ENCODE assay signal across 8 cellular contexts in the genomic region with DNA sequence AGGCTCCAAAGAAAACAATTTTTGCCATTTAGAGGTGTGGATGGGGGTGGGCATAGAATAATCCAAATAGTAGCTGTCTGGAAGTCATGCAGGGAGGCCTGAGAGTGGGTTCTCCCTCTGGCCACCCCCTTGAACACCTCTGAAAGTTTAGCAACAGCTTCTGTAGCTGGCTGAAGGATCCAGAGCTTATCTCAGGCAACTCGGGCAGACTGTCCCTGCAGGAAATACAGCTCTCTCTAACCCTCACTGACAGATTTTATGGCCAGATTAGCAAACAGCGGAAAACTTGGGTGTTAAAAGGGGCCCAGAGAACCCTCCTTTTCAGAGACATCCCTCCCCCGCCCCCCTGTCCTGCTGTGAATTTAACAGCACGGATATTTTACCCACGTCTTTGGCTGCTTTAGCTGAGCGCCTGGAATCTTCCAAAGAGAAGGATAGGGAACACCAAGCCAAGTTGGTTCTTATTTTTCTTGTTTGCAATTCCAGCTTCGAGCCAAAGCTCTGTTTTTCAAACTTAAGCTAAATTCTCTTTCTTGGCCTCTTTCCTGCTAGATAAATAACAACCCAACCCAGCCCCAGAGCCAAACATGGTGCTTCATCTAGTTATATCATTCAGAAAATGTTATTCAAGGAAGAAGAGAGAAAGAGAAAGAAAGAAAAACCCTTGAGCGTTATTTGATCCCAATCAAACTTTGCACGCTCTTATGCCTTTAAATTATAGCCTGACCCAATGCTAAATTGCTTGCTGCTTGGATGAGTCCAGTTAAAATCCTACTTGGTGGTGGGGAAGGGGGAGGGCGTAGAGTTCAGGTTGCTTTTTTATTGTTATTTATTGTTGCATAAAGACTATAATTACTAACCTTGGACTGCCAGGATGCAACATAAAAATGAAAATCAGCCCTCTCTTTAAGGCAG. TPM values are rescaled to one million over a fixed set of nuclear protein-coding genes. Genes with fewer than 3 reads are reported as not detected.
DNase-seq lines count a peak whose midpoint lies in the region; ATAC-seq and TF ChIP-seq lines count a peak whose summit lies in the region.

No MANE protein-coding gene starts in this region.

- peaks cover 35% of the 10 kb centered on the region for H3K4me1 Mint-ChIP-seq in activated CD8-positive, alpha-beta memory T cell treated with anti-CD3 and anti-CD28 coated beads, Interleukin-2, amount 10 ng/mL, durations not matched to agents 7 days and 5 days

- peak overlapping the region; percentile 51 for H3K4me3 Mint-ChIP-seq in activated CD8-positive, alpha-beta memory T cell treated with anti-CD3 and anti-CD28 coated beads, Interleukin-2, amount 10 ng/mL, durations not matched to agents 7 days and 5 days

- no peaks in the 10 kb centered on the region for H3K36me3 ChIP-seq in thymus (ENCODE audit: control insufficient read depth, insufficient read depth)

- H3K27ac Mint-ChIP-seq in activated CD8-positive, alpha-beta memory T cell treated with anti-CD3 and anti-CD28 coated beads, Interleukin-2, amount 10 ng/mL, durations not matched to agents 7 days and 5 days, result peak overlapping the region; percentile 75

- H3K4me3 ChIP-seq in WI38 (ENCODE audit: low read depth, low read length), result peak overlapping the region; percentile 50
- H3K4me3 ChIP-seq in iPS-18c (ENCODE audit: insufficient read depth, low read depth, low read length), result peak overlapping the region; percentile 36; the same call in 1 of the 2 replicates
- no peak overlapping the region for H3K4me3 ChIP-seq in thymus (ENCODE audit: low read length)

- H3K9me3 Mint-ChIP-seq in activated CD8-positive, alpha-beta memory T cell treated with anti-CD3 and anti-CD28 coated beads, Interleukin-2, amount 10 ng/mL, durations not matched to agents 7 days and 5 days (ENCODE audit: low read depth), result no peaks in the 10 kb centered on the region

- WGBS in thymus, result 41% methylated on average over 10 of the region's 10 CpGs

- CTCF ChIA-PET in activated CD8-positive, alpha-beta memory T cell treated with anti-CD3 and anti-CD28 coated beads, Interleukin-2, amount 10 ng/mL, durations not matched to agents 7 days and 5 days (lab: Charles Lee), result interaction anchor here (0.7 to 3.0 kb wide), 5 partner anchors 36 to 196 kb away, joined by 3 to 17 read pairs (median 4); a partner anchor contains a TSS

- H3K27ac ChIP-seq in thymus (ENCODE audit: low read depth), result peak overlapping the region; percentile 60

- DNase-seq in activated CD8-positive, alpha-beta memory T cell treated with anti-CD3 and anti-CD28 coated beads, Interleukin-2, amount 10 ng/mL, durations not matched to agents 7 days and 5 days, result no peak
- no peak for DNase-seq in activated CD8-positive, alpha-beta memory T cell treated with anti-CD3 and anti-CD28 coated beads, Interleukin-2, amount 50 U/mL, for 4 hours
- DNase-seq in stimulated activated CD4-positive, alpha-beta T cell treated with anti-CD3 and anti-CD28 coated beads, Interleukin-4, amount 100 ng/mL, for 1 hour, result no peak
- no peak for DNase-seq in NCI-H510A (lab: John Stamatoyannopoulos, UW)
- no peak for DNase-seq in ecto neural progenitor cell (ENCODE audit: low spot score)

- peaks cover 8% of the 10 kb centered on the region for H3K27me3 Mint-ChIP-seq in activated CD8-positive, alpha-beta memory T cell treated with anti-CD3 and anti-CD28 coated beads, Interleukin-2, amount 10 ng/mL, durations not matched to agents 7 days and 5 days

- no peak for TF ChIP-seq CTCF in WI38 (IDR thresholded peaks at IDR 0.05; ENCODE audit: low read depth, low read length)

- H3K4me1 ChIP-seq in thymus (ENCODE audit: control insufficient read depth, insufficient read depth, low read length), result peaks cover 9% of the 10 kb centered on the region

- no peak for ATAC-seq in activated CD8-positive, alpha-beta memory T cell treated with anti-CD3 and anti-CD28 coated beads, Interleukin-2, amount 10 ng/mL, durations not matched to agents 7 days and 5 days

- H3K27me3 ChIP-seq in thymus (ENCODE audit: control insufficient read depth, insufficient read depth), result peaks cover 20% of the 10 kb centered on the region

- no peaks in the 10 kb centered on the region for H3K9me3 ChIP-seq in iPS-18c (ENCODE audit: control insufficient read depth, insufficient read depth, low read length)
- no peaks in the 10 kb centered on the region for H3K9me3 ChIP-seq in thymus (ENCODE audit: control insufficient read depth)

- peaks cover 13% of the 10 kb centered on the region for H3K36me3 Mint-ChIP-seq in activated CD8-positive, alpha-beta memory T cell treated with anti-CD3 and anti-CD28 coated beads, Interleukin-2, amount 10 ng/mL, durations not matched to agents 7 days and 5 days

RNA-seq across cellular contexts. Expression of a gene that starts 2.3 kb away (rescaled TPM):
- total RNA-seq in activated CD8-positive, alpha-beta memory T cell treated with anti-CD3 and anti-CD28 coated beads, Interleukin-2, amount 10 ng/mL, durations not matched to agents 7 days and 5 days, result 10 to 100 TPM; 17.2 to 17.5 TPM
- polyA plus RNA-seq in thymus, result 11.1 TPM

RNA-seq across cellular contexts. Expression of a gene that starts 16.4 kb away (rescaled TPM):
- not detected for total RNA-seq in activated CD8-positive, alpha-beta memory T cell treated with anti-CD3 and anti-CD28 coated beads, Interleukin-2, amount 10 ng/mL, durations not matched to agents 7 days and 5 days
- 0.11 TPM for polyA plus RNA-seq in thymus

RNA-seq across cellular contexts. Expression of a gene that starts 31.0 kb away (rescaled TPM):
- 1 to 10 TPM; 7.8 TPM for total RNA-seq in activated CD8-positive, alpha-beta memory T cell treated with anti-CD3 and anti-CD28 coated beads, Interleukin-2, amount 10 ng/mL, durations not matched to agents 7 days and 5 days
- 1.5 TPM for polyA plus RNA-seq in thymus

RNA-seq across cellular contexts. Expression of a gene that starts 42.9 kb away (rescaled TPM):
- total RNA-seq in activated CD8-positive, alpha-beta memory T cell treated with anti-CD3 and anti-CD28 coated beads, Interleukin-2, amount 10 ng/mL, durations not matched to agents 7 days and 5 days, result 10 to 100 TPM; 11.9 to 12.9 TPM
- polyA plus RNA-seq in thymus, result 3.3 TPM

RNA-seq across cellular contexts. Expression of a gene that starts 46.4 kb away (rescaled TPM):
- under 1 TPM in 1 of 2 experiments, not detected in 1; 0.16 TPM for total RNA-seq in activated CD8-positive, alpha-beta memory T cell treated with anti-CD3 and anti-CD28 coated beads, Interleukin-2, amount 10 ng/mL, durations not matched to agents 7 days and 5 days
- 0.16 TPM for polyA plus RNA-seq in thymus
